8 cellular contexts compared by ENCODE assay signal in genomic region chr9:86946712-86947145, GRCh38. TPM values are rescaled to one million over a fixed set of nuclear protein-coding genes. Genes with fewer than 3 reads are reported as not detected.
DNase-seq lines count a peak whose midpoint lies in the region; ATAC-seq and TF ChIP-seq lines count a peak whose summit lies in the region.

No MANE protein-coding gene starts in this region.

- ATAC-seq in HG02885 (IDR thresholded peaks at IDR 0.05; ENCODE audit: poor library complexity, unreplicated experiment) (peak; percentile 5), left colon (no peak), HG03469 (IDR thresholded peaks at IDR 0.05; ENCODE audit: unreplicated experiment) (no peak)

- H3K27me3 ChIP-seq in SJCRH30, result no peaks in the 10 kb centered on the region
- no peaks in the 10 kb centered on the region for H3K27me3 ChIP-seq in breast epithelium

- POLR2A ChIA-PET in GM10248 (lab: Yijun Ruan, JAX), result no interaction called here

- H3K27ac ChIP-seq in SJCRH30 (peak overlapping the region; percentile 100), breast epithelium (peak overlapping the region; percentile 89 to 94)

- no peaks in the 10 kb centered on the region for H3K9me3 ChIP-seq in SJCRH30 (replicated peaks)
- H3K9me3 ChIP-seq in breast epithelium, result no peaks in the 10 kb centered on the region

- TF ChIP-seq POLR2A in breast epithelium (IDR thresholded peaks at IDR 0.05), result no peak

- no peak for TF ChIP-seq CTCF in GM10248 (IDR thresholded peaks at IDR 0.05; ENCODE audit: control extremely low read depth, extremely low read depth, low read depth, missing control alignments)
- no peak for TF ChIP-seq CTCF in breast epithelium (IDR thresholded peaks at IDR 0.05)

- intact Hi-C loops in breast epithelium (cut with DNase I; ENCODE audit: low total_unique reads) (no loop called here), left colon (cut with DNase I, micrococcal nuclease) (no loop called here)

- peaks cover 26% of the 10 kb centered on the region for H3K36me3 ChIP-seq in SJCRH30
- no peaks in the 10 kb centered on the region for H3K36me3 ChIP-seq in breast epithelium

- peaks cover 21% of the 10 kb centered on the region for H3K4me1 ChIP-seq in SJCRH30
- no peaks in the 10 kb centered on the region for H3K4me1 ChIP-seq in breast epithelium

- H3K4me3 ChIP-seq in SJCRH30 (peak overlapping the region; percentile 82), breast epithelium (peak overlapping the region; percentile 85 to 90 (median 87))

- CTCF ChIA-PET in GM10248 (lab: Yijun Ruan, JAX), result no interaction called here

- peak; percentile 32 for DNase-seq in GM10248 (ENCODE audit: extremely low spot score)
- DNase-seq in SJCRH30, result peak; percentile 84 to 86
- DNase-seq in breast epithelium (ENCODE audit: low spot score in 2 of 2), result peak; percentile 50 to 58
- peak; percentile 44 to 55 for DNase-seq in left colon
- peak; percentile 0 to 43 (median 8) for DNase-seq in stimulated activated CD4-positive, alpha-beta T cell treated with anti-CD3 and anti-CD28 coated beads, TNF-alpha, amount 100 ng/mL, for 48 hours (ENCODE audit: low read depth in 3 of 3)
- no peak for DNase-seq in AG08396 (ENCODE audit: low spot score)

RNA-seq across cellular contexts. Expression of gene GAS1, which starts 0.6 kb away (rescaled TPM):
- total RNA-seq in SJCRH30 (2014; rRNA removed; shearing (Covaris generic)), result 319 and 336 TPM in 2 replicates
- 10 to 100 TPM; 48.2 to 99.9 (median 79.8) TPM for total RNA-seq in breast epithelium
- total RNA-seq in left colon, result 1 to 10 TPM; 1.8 to 7.5 TPM

Comparison
In these comparisons a context has a peak if more than half of its experiments do, and no peak if none do; other contexts are left out.
1. RNA of gene GAS1, which starts 0.6 kb away (total RNA-seq): 319 to 336 TPM in SJCRH30 and 48.2 to 99.9 TPM in breast epithelium; 1.8 to 7.5 TPM in left colon; every median in the first group is over 4 times any median in the second.